20 cellular contexts compared by ENCODE assay signal in genomic region chr15:71091601-71092000, GRCh38. TPM values are rescaled to one million over a fixed set of nuclear protein-coding genes. Genes with fewer than 3 reads are reported as not detected.
DNase-seq lines count a peak whose midpoint lies in the region; ATAC-seq, FAIRE-seq and TF ChIP-seq lines count a peak whose summit lies in the region.
"Had no signal": no experiment of that assay in that cellular context is flagged by ENCODE, and none has a peak within 500 bp of the region (broad histone marks: within the 10 kb centered on the region; RNA-seq: fewer than 3 reads in every experiment).

No MANE protein-coding gene starts in this region.

- no peak for TF ChIP-seq RAD21 in IMR-90 (IDR thresholded peaks at IDR 0.05; ENCODE audit: low read length)

- H2BK5ac ChIP-seq in IMR-90 (ENCODE audit: low read depth, low read length, poor library complexity, severe bottlenecking) = no peak overlapping the region

- H3K79me1 ChIP-seq in IMR-90 (ENCODE audit: low read depth in 1 of 2, low read length in 2 of 2) = no peaks in the 10 kb centered on the region; a peak in 1 of 4 replicates

- H3K56ac ChIP-seq in IMR-90 (ENCODE audit: extremely low read depth, insufficient read depth, low read length) = no peak overlapping the region

- no peak overlapping the region for H3K4me2 ChIP-seq in IMR-90 (ENCODE audit: low read depth, low read length)
- H3K4me2 ChIP-seq: BLaER1 had no signal

- TF ChIP-seq POLR2A in IMR-90 (IDR thresholded peaks at IDR 0.05; ENCODE audit: low read depth, low read length) = no peak

- intact Hi-C loops in IMR-90 (cut with micrococcal nuclease) = no loop called here

- no TSS peak for BruUV-seq in IMR-90 (replicated peaks; lab: Mats Ljungman, UMichigan)

- no peak overlapping the region for H3K9ac ChIP-seq in IMR-90 (ENCODE audit: low read depth, low read length)
- H3K9ac ChIP-seq: BLaER1, GM23248 had no signal

- no peaks in the 10 kb centered on the region for H3K9me3 ChIP-seq in IMR-90 (ENCODE audit: control insufficient read depth, insufficient read depth, low read length)

- POLR2A ChIA-PET in IMR-90 (lab: Charles Lee; ENCODE audit: unreplicated experiment) = interaction anchor here (0.6 kb wide), 1 partner anchor 78 kb away, joined by 3 read pairs; no protein-coding TSS in a partner anchor

- H2BK20ac ChIP-seq in IMR-90 (ENCODE audit: low read depth, low read length) = peak overlapping the region; percentile 60; the same call in 1 of the 2 replicates

- peak overlapping the region; percentile 48; the same call in 1 of the 2 replicates for H3K23ac ChIP-seq in IMR-90 (ENCODE audit: low read depth, low read length)

- H3K14ac ChIP-seq in IMR-90 (replicated peaks; ENCODE audit: low read depth, low read length) = peak overlapping the region; percentile 63; the same call in 1 of the 2 replicates

- peak; percentile 37 for ATAC-seq in IMR-90 (ENCODE audit: low read depth)
- ATAC-seq in HG03280 (IDR thresholded peaks at IDR 0.05; ENCODE audit: unreplicated experiment) = no peak
- no peak for ATAC-seq in HG03439 (IDR thresholded peaks at IDR 0.05; ENCODE audit: unreplicated experiment)
- ATAC-seq: HCT116, K562 had no signal

- H2BK15ac ChIP-seq in IMR-90 (ENCODE audit: low read depth, low read length) = no peak overlapping the region

- peaks cover 8% of the 10 kb centered on the region for H3K4me1 ChIP-seq in IMR-90 (ENCODE audit: control insufficient read depth, insufficient read depth, low read length)
- H3K4me1 ChIP-seq: BLaER1 had no signal

- CTCF ChIA-PET in IMR-90 (lab: Yijun Ruan, JAX) = no interaction called here

- no peak overlapping the region for H3K27ac ChIP-seq in IMR-90 (ENCODE audit: insufficient read depth, low read length)
- H3K27ac ChIP-seq: BLaER1, GM23248 had no signal

- no peak overlapping the region for H4K91ac ChIP-seq in IMR-90 (ENCODE audit: insufficient read depth, low read depth, low read length)

- peak overlapping the region in 1 of 2 experiments; percentile 50; a peak in 2 of 4 replicates for H4K8ac ChIP-seq in IMR-90 (ENCODE audit: low read depth in 2 of 2, low read length in 2 of 2)

- H3K36me3 ChIP-seq in IMR-90 (ENCODE audit: control insufficient read depth, insufficient read depth, low read length) = no peaks in the 10 kb centered on the region
- H3K36me3 ChIP-seq: BLaER1 had no signal

- H3K4me3 ChIP-seq in IMR-90 (ENCODE audit: insufficient read depth, low read depth, low read length) (no peak overlapping the region), fibroblast of mammary gland (ENCODE audit: control insufficient read depth, low read depth, low read length) (no peak overlapping the region)
- H3K4me3 ChIP-seq: BLaER1, GM23248, K562 had no signal

- peak; percentile 9 for FAIRE-seq in urothelium cell line (lab: Jason Lieb, UNC)
- FAIRE-seq: A204.1, GM12892, GM18507, K562 had no signal

- WGBS in IMR-90 (ENCODE audit: extremely low coverage in 2 of 2, insufficient read length in 1 of 2), 2 experiments = no CpG with 5 or more reads among the region's 1 CpG

- H2BK120ac ChIP-seq in IMR-90 (ENCODE audit: low read depth, low read length) = no peak overlapping the region; the same call in 1 of the 2 replicates

- peak; percentile 47 for DNase-seq in HCEC 1CT
- DNase-seq in IMR-90 = peak; percentile 78
- DNase-seq in fibroblast of mammary gland (ENCODE audit: low read depth) = peak; percentile 40
- DNase-seq in urothelium cell line (ENCODE audit: low spot score) = no peak
- DNase-seq in cerebellar nuclear complex (lab: John Stamatoyannopoulos, UW) = no peak
- DNase-seq in DMS79 treated with DMSO at 0.1 percent for 48 hours (lab: John Stamatoyannopoulos, UW) = no peak
- DNase-seq: ACHN; CD4-positive, alpha-beta memory T cell; DMS53; GDM1; GM23248 had no signal

- no peak overlapping the region for H2AK9ac ChIP-seq in IMR-90 (replicated peaks; ENCODE audit: low read depth, low read length, poor library complexity)

- no peaks in the 10 kb centered on the region for H3K9me1 ChIP-seq in IMR-90 (ENCODE audit: insufficient read depth, low read length)

- 0 out of 2 replicates have a peak overlapping the region, but pooled peaks have one; percentile 14 for H4K5ac ChIP-seq in IMR-90 (ENCODE audit: low read depth, low read length)

- H4K20me1 ChIP-seq in IMR-90 (ENCODE audit: insufficient read depth, low read length) = no peaks in the 10 kb centered on the region
- H4K20me1 ChIP-seq: BLaER1 had no signal

- in situ Hi-C loops in IMR-90 (cut with MboI; ENCODE audit: low sequenced_read_pairs) = no loop called here

- peak overlapping the region; percentile 64; the same call in 1 of the 2 replicates for H3K18ac ChIP-seq in IMR-90 (ENCODE audit: low read depth, low read length)

- no peak overlapping the region for H3K4ac ChIP-seq in IMR-90 (ENCODE audit: low read depth, low read length)

- dilution Hi-C loops in IMR-90 (cut with HindIII; ENCODE audit: low sequenced_read_pairs, unreplicated experiment) = no loop called here

- TF ChIP-seq CTCF in IMR-90 (conservative IDR thresholded peaks at IDR 0.05; ENCODE audit: low read depth, low read length) = no peak
- TF ChIP-seq CTCF in fibroblast of mammary gland (conservative IDR thresholded peaks at IDR 0.05; ENCODE audit: control insufficient read depth, insufficient read depth, low read depth, low read length) = no peak

- peak overlapping the region; percentile 57 for H2AFZ ChIP-seq in IMR-90 (replicated peaks; ENCODE audit: low read length, poor library complexity)
- H2AFZ ChIP-seq: GM23248 had no signal

- H3K27me3 ChIP-seq in IMR-90 (ENCODE audit: control insufficient read depth, insufficient read depth, low read length) = no peaks in the 10 kb centered on the region
- H3K27me3 ChIP-seq: BLaER1 had no signal

- H2AK5ac ChIP-seq in IMR-90 (ENCODE audit: low read depth, low read length) = no peak overlapping the region

TF ChIP-seq in IMR-90, 13 proteins besides CTCF, POLR2A, EP300 and RAD21:
- TF ChIP-seq NFE2L2 (IDR thresholded peaks at IDR 0.05; ENCODE audit: low read depth, low read length) (no peak), MAFK (IDR thresholded peaks at IDR 0.05; ENCODE audit: low read depth, low read length) (no peak), BHLHE40 (IDR thresholded peaks at IDR 0.05; ENCODE audit: low read depth, low read length) (no peak), RFX5 (IDR thresholded peaks at IDR 0.05; ENCODE audit: low read depth, low read length) (no peak), FOS (IDR thresholded peaks at IDR 0.05; ENCODE audit: low read depth, low read length) (no peak), MXI1 (IDR thresholded peaks at IDR 0.05; ENCODE audit: borderline replicate concordance, low read depth, low read length) (no peak), CHD1 (IDR thresholded peaks at IDR 0.05; ENCODE audit: low read depth, low read length) (no peak), RCOR1 (IDR thresholded peaks at IDR 0.05; ENCODE audit: insufficient replicate concordance, low read length) (no peak), SMC3 (IDR thresholded peaks at IDR 0.05; ENCODE audit: low read depth, low read length) (no peak), ELK1 (IDR thresholded peaks at IDR 0.05; ENCODE audit: borderline replicate concordance, low read depth, low read length) (no peak), CEBPB (IDR thresholded peaks at IDR 0.05; ENCODE audit: low read depth, low read length) (no peak), MAZ (IDR thresholded peaks at IDR 0.05; ENCODE audit: borderline replicate concordance, low read depth, low read length) (no peak)
- TF ChIP-seq, protein P1, sequence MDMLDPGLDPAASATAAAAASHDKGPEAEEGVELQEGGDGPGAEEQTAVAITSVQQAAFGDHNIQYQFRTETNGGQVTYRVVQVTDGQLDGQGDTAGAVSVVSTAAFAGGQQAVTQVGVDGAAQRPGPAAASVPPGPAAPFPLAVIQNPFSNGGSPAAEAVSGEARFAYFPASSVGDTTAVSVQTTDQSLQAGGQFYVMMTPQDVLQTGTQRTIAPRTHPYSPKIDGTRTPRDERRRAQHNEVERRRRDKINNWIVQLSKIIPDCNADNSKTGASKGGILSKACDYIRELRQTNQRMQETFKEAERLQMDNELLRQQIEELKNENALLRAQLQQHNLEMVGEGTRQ (IDR thresholded peaks at IDR 0.05; ENCODE audit: low read depth, low read length) = no peak
TF ChIP-seq in IMR-90: peak in this region for 0.

RNA-seq across cellular contexts. Expression of gene THSD4, which starts 23.7 kb away (rescaled TPM):
- total RNA-seq in IMR-90 (2012; rRNA removed) = 25.5 and 31.1 TPM in 2 replicates
- polyA plus RNA-seq in IMR-90 (2012; rRNA removed) = 30.5 and 31.1 TPM in 2 replicates
- 21.7 and 44.3 TPM in 2 replicates for polyA plus RNA-seq in IMR-90 (2012; cell fraction: cytosol; rRNA removed)
- 38.0 and 45.5 TPM in 2 replicates for polyA plus RNA-seq in IMR-90 (2012; cell fraction: nucleus; rRNA removed; ENCODE audit: low replicate concordance)
- total RNA-seq: CD4-positive, alpha-beta memory T cell had no signal
- polyA plus RNA-seq: CD14-positive monocyte; CD4-positive, alpha-beta memory T cell had no signal

Comparison
In these comparisons a context has a peak if more than half of its experiments do, and no peak if none do; other contexts are left out.
1. DNase-seq: peak in HCEC 1CT (single experiment), IMR-90 (single experiment) and fibroblast of mammary gland (single experiment); none in urothelium cell line (single experiment), cerebellar nuclear complex (0 of 2) and DMS79 treated with DMSO at 0.1 percent for 48 hours (single experiment).